In the genomic region with DNA sequence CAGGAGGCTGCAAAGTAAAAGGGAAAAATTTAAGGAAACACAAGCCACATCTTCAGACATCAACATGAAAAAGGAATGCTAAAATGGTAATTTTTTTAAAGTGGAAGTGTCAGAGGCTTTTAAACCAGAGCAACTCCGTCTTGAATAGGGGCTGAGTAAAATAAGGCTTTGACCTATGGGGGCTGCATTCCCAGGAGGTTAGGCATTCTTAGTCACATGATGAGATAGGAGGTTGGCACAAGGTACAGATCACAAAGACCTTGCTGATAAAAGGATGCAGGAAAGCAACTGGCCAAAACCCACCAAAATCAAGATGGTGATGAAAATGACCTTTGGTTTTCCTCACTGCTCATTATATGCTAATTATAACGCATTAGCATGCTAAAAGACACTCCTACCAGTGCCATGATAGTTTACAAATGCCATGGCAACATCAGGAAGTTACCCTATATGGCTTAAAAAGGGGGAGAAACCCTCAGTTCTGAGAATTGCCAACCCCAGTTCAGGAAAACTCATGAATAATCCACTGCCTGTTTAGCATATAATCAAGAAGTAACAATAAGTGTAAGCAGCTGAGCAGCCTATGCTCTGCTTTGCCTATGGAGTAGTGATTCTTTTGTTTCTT, we compare ENCODE assay signal across 1 cellular context.
TF ChIP-seq lines count a peak whose summit lies in the region.

No MANE protein-coding gene starts in this region.

TF ChIP-seq in H1, 55 proteins besides CTCF, POLR2A, EP300 and RAD21:
- no peak for TF ChIP-seq RNF2 (IDR thresholded peaks at IDR 0.05; ENCODE audit: borderline replicate concordance, low read depth, low read length, missing control alignments, poor library complexity, severe bottlenecking)
- TF ChIP-seq SRF (IDR thresholded peaks at IDR 0.05; ENCODE audit: low read depth, low read length) = peak; percentile 65
- TF ChIP-seq ASH2L (IDR thresholded peaks at IDR 0.05; ENCODE audit: low read length) = peak; percentile 18
